Comparison of ENCODE assay signal across 16 cellular contexts in genomic region chr4:81622028-81622427, GRCh38.
"Had no signal": no experiment of that assay in that cellular context is flagged by ENCODE, and none has a peak within 500 bp of the region (broad histone marks: within the 10 kb centered on the region; RNA-seq: fewer than 3 reads in every experiment).

No MANE protein-coding gene starts in this region.

- DNase-seq: activated CD4-positive, alpha-beta T cell treated with anti-CD3 and anti-CD28 coated beads for 4 hours; activated CD4-positive, alpha-beta T cell treated with anti-CD3 and anti-CD28 coated beads, Interleukin-2, amount 50 U/mL, for 4 hours; activated CD4-positive, CD25-positive, alpha-beta regulatory T cell; activated effector memory CD4-positive, alpha-beta T cell treated with Interleukin-2 at 50 U/mL for 16 hours; activated naive CD4-positive, alpha-beta T cell treated with Interleukin-2 at 50 U/mL for 16 hours; anterior cingulate cortex; effector CD8-positive, alpha-beta T cell; islet precursor cell; left ventricle myocardium superior; mammary epithelial cell; naive B cell; nephron progenitor cell; stimulated activated CD4-positive, alpha-beta T cell treated with anti-CD3 and anti-CD28 coated beads, Interleukin-12 subunit alpha, Interleukin-12 subunit beta, amount 100 ng/mL, for 4 hours; stimulated activated CD4-positive, alpha-beta T cell treated with anti-CD3 and anti-CD28 coated beads, Interleukin-4, amount 100 ng/mL, for 1 hour; stimulated activated naive CD8-positive, alpha-beta T cell treated with anti-CD3 and anti-CD28 coated beads, Interleukin-15, Interleukin-2, amounts not matched to agents 100 U/mL and 50 U/mL, for 24 hours had no signal

- ATAC-seq: left ventricle myocardium superior; sciatic nerve; stimulated activated naive CD8-positive, alpha-beta T cell treated with anti-CD3 and anti-CD28 coated beads, Interleukin-15, Interleukin-2, amounts not matched to agents 100 U/mL and 50 U/mL, for 24 hours had no signal
